14 cellular contexts compared by ENCODE assay signal in genomic region chr19:49071860-49072547, GRCh38. TPM values are rescaled to one million over a fixed set of nuclear protein-coding genes. Genes with fewer than 3 reads are reported as not detected.
DNase-seq lines count a peak whose midpoint lies in the region; ATAC-seq and TF ChIP-seq lines count a peak whose summit lies in the region.
"Had no signal": no experiment of that assay in that cellular context is flagged by ENCODE, and none has a peak within 500 bp of the region (broad histone marks: within the 10 kb centered on the region; RNA-seq: fewer than 3 reads in every experiment).

No MANE protein-coding gene starts in this region.

- H3K27ac ChIP-seq in skeletal muscle tissue (ENCODE audit: low read depth, low read length): peak overlapping the region; percentile 88
- H3K27ac ChIP-seq: parathyroid adenoma had no signal

- intact Hi-C loops in left cardiac atrium (cut with DNase I) (loop anchor here in 1 of 2 donors (5.0 to 10.0 kb wide), 2 partner anchors 77 to 135 kb away; partner anchors contain the start of genes GYS1 and RUVBL2), Right ventricle myocardium inferior (cut with DNase I) (no loop called here)

- H3K36me3 Mint-ChIP-seq in glutamatergic neuron (ENCODE audit: unreplicated experiment): peaks cover 22% of the 10 kb centered on the region

- H3K4me3 Mint-ChIP-seq in glutamatergic neuron (ENCODE audit: unreplicated experiment): no peak overlapping the region

- ATAC-seq in left cardiac atrium (peak in 1 of 2 donors; percentile 11), Right ventricle myocardium inferior (no peak), SK-N-SH treated with all-trans-retinoic acid at 6 μM for 48 hours (peak; percentile 17), GM18502 (IDR thresholded peaks at IDR 0.05; ENCODE audit: poor library complexity, unreplicated experiment) (no peak)

- H3K9ac ChIP-seq in skeletal muscle tissue (ENCODE audit: low read depth in 1 of 3, low read length in 3 of 3): peak overlapping the region; percentile 69 to 79 (median 70)
- H3K9ac ChIP-seq: parathyroid adenoma had no signal

- TF ChIP-seq CTCF in glutamatergic neuron (IDR thresholded peaks at IDR 0.05; ENCODE audit: partially characterized antibody, unreplicated experiment): no peak

- peaks cover 4% of the 10 kb centered on the region for H3K4me1 Mint-ChIP-seq in glutamatergic neuron (ENCODE audit: low read depth, unreplicated experiment)

- H3K9me3 Mint-ChIP-seq in glutamatergic neuron (ENCODE audit: unreplicated experiment): peaks cover 4% of the 10 kb centered on the region

- H3K4me3 ChIP-seq in skeletal muscle tissue (ENCODE audit: low read length in 3 of 3): peak overlapping the region in 2 of 3 donors; percentile 67

- in situ Hi-C loops in KBM-7 (cut with MboI; ENCODE audit: low pct_unique_long_range_greater_than_20kb, low sequenced_read_pairs): no loop called here

- H3K27ac Mint-ChIP-seq in glutamatergic neuron (ENCODE audit: unreplicated experiment): no peak overlapping the region
- H3K27ac Mint-ChIP-seq: CD4-positive, CD25-positive, alpha-beta regulatory T cell had no signal

- peaks cover 0 to 6% (median 3%) of the 10 kb centered on the region in 3 donors for H3K36me3 ChIP-seq in skeletal muscle tissue (ENCODE audit: control insufficient read depth in 3 of 3, insufficient read depth in 3 of 3, low read length in 3 of 3)

- H3K9me3 ChIP-seq in skeletal muscle tissue (ENCODE audit: control insufficient read depth in 3 of 3, low read length in 3 of 3): no peaks in the 10 kb centered on the region

- peaks cover 25% of the 10 kb centered on the region for H3K27me3 Mint-ChIP-seq in glutamatergic neuron (ENCODE audit: unreplicated experiment)

- DNase-seq in left cardiac atrium (peak; percentile 29), Right ventricle myocardium inferior (ENCODE audit: missing footprints) (no peak), glutamatergic neuron (peak; percentile 59), LoVo (ENCODE audit: low spot score) (no peak), KBM-7 (no peak)
- DNase-seq: activated gamma-delta T cell; CD4-positive, CD25-positive, alpha-beta regulatory T cell; effector CD8-positive, alpha-beta T cell; NK-92 treated with Interleukin-12 subunit alpha and Interleukin-12 subunit beta, amount 100 ng/mL, for 24 hours; T-helper 9 cell had no signal

- peaks cover 3 to 14% (median 12%) of the 10 kb centered on the region in 3 donors for H3K27me3 ChIP-seq in skeletal muscle tissue (ENCODE audit: control insufficient read depth in 3 of 3, insufficient read depth in 3 of 3, low read length in 3 of 3)

- peaks cover 45 to 51% (median 49%) of the 10 kb centered on the region in 3 donors for H3K4me1 ChIP-seq in skeletal muscle tissue (ENCODE audit: control insufficient read depth in 3 of 3, insufficient read depth in 3 of 3, low read length in 3 of 3)
- H3K4me1 ChIP-seq: parathyroid adenoma had no signal

TF ChIP-seq in SK-N-SH treated with all-trans-retinoic acid at 6 μM for 48 hours, 23 proteins besides CTCF, POLR2A, EP300 and RAD21:
- TF ChIP-seq CSDC2 (CRISPR knock-in tag; IDR thresholded peaks at IDR 0.05): no peak
- TF ChIP-seq RARB (CRISPR knock-in tag; IDR thresholded peaks at IDR 0.05): no peak
- TF ChIP-seq, protein P1, sequence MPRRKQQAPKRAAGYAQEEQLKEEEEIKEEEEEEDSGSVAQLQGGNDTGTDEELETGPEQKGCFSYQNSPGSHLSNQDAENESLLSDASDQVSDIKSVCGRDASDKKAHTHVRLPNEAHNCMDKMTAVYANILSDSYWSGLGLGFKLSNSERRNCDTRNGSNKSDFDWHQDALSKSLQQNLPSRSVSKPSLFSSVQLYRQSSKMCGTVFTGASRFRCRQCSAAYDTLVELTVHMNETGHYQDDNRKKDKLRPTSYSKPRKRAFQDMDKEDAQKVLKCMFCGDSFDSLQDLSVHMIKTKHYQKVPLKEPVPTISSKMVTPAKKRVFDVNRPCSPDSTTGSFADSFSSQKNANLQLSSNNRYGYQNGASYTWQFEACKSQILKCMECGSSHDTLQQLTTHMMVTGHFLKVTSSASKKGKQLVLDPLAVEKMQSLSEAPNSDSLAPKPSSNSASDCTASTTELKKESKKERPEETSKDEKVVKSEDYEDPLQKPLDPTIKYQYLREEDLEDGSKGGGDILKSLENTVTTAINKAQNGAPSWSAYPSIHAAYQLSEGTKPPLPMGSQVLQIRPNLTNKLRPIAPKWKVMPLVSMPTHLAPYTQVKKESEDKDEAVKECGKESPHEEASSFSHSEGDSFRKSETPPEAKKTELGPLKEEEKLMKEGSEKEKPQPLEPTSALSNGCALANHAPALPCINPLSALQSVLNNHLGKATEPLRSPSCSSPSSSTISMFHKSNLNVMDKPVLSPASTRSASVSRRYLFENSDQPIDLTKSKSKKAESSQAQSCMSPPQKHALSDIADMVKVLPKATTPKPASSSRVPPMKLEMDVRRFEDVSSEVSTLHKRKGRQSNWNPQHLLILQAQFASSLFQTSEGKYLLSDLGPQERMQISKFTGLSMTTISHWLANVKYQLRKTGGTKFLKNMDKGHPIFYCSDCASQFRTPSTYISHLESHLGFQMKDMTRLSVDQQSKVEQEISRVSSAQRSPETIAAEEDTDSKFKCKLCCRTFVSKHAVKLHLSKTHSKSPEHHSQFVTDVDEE (CRISPR knock-in tag; IDR thresholded peaks at IDR 0.05): no peak
- no peak for TF ChIP-seq PPARA (CRISPR knock-in tag; IDR thresholded peaks at IDR 0.05; ENCODE audit: borderline replicate concordance)
- no peak for TF ChIP-seq ZNF70 (CRISPR knock-in tag; IDR thresholded peaks at IDR 0.05)
- no peak for TF ChIP-seq ISL1 (CRISPR knock-in tag; IDR thresholded peaks at IDR 0.05)
- TF ChIP-seq SNAI2 (CRISPR knock-in tag; IDR thresholded peaks at IDR 0.05): no peak
- TF ChIP-seq, protein P2, sequence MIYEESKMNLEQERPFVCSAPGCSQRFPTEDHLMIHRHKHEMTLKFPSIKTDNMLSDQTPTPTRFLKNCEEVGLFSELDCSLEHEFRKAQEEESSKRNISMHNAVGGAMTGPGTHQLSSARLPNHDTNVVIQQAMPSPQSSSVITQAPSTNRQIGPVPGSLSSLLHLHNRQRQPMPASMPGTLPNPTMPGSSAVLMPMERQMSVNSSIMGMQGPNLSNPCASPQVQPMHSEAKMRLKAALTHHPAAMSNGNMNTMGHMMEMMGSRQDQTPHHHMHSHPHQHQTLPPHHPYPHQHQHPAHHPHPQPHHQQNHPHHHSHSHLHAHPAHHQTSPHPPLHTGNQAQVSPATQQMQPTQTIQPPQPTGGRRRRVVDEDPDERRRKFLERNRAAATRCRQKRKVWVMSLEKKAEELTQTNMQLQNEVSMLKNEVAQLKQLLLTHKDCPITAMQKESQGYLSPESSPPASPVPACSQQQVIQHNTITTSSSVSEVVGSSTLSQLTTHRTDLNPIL (CRISPR knock-in tag; IDR thresholded peaks at IDR 0.05; ENCODE audit: low read depth): no peak
- no peak for TF ChIP-seq GLIS3 (CRISPR knock-in tag; IDR thresholded peaks at IDR 0.05)
- no peak for TF ChIP-seq BACH2 (CRISPR knock-in tag; IDR thresholded peaks at IDR 0.05; ENCODE audit: borderline replicate concordance)
- TF ChIP-seq ARNTL (CRISPR knock-in tag; IDR thresholded peaks at IDR 0.05; ENCODE audit: borderline replicate concordance, low read depth): no peak

RNA-seq across cellular contexts. Expression of gene KCNA7, which starts 0.5 kb away (rescaled TPM):
- total RNA-seq in left cardiac atrium (1 to 10 TPM; 2.4 to 3.0 TPM), Right ventricle myocardium inferior (0.81 TPM), glutamatergic neuron (ENCODE audit: unreplicated experiment) (not detected), skeletal muscle tissue (3.7 TPM)
- total RNA-seq: CD4-positive, CD25-positive, alpha-beta regulatory T cell had no signal

RNA-seq across cellular contexts. Expression of gene NTF4, which starts 7.4 kb away (rescaled TPM):
- total RNA-seq in left cardiac atrium (1 to 10 TPM in 1 of 2 donors, under 1 TPM in 1; 0.81 to 1.2 TPM), Right ventricle myocardium inferior (not detected), glutamatergic neuron (ENCODE audit: unreplicated experiment) (not detected), skeletal muscle tissue (not detected)
- total RNA-seq: CD4-positive, CD25-positive, alpha-beta regulatory T cell had no signal

RNA-seq across cellular contexts. Expression of gene SNRNP70, which starts 13.2 kb away (rescaled TPM):
- total RNA-seq in left cardiac atrium (100 to 1,000 TPM in 1 of 2 donors, 10 to 100 TPM in 1; 98.3 to 134 TPM), Right ventricle myocardium inferior (110 TPM), glutamatergic neuron (ENCODE audit: unreplicated experiment) (300 TPM), skeletal muscle tissue (103 TPM)

RNA-seq across cellular contexts. Expression of gene CGB7, which starts 14.5 kb away (rescaled TPM):
- total RNA-seq in left cardiac atrium: under 1 TPM in 1 of 2 donors, not detected in 1; 0.29 TPM
- not detected for total RNA-seq in Right ventricle myocardium inferior
- not detected for total RNA-seq in glutamatergic neuron (ENCODE audit: unreplicated experiment)
- 0.52 TPM for total RNA-seq in skeletal muscle tissue
- total RNA-seq: CD4-positive, CD25-positive, alpha-beta regulatory T cell had no signal

RNA-seq across cellular contexts. Expression of gene CGB8, which starts 23.1 kb away (rescaled TPM):
- total RNA-seq in left cardiac atrium (not detected), Right ventricle myocardium inferior (not detected), glutamatergic neuron (ENCODE audit: unreplicated experiment) (not detected), skeletal muscle tissue (not detected)
- total RNA-seq: CD4-positive, CD25-positive, alpha-beta regulatory T cell had no signal

Comparison
In these comparisons a context has a peak if more than half of its experiments do, and no peak if none do; other contexts are left out.
1. DNase-seq: peak in left cardiac atrium (single experiment) and glutamatergic neuron (single experiment); none in Right ventricle myocardium inferior (single experiment), LoVo (single experiment) and KBM-7 (single experiment).